Comparison of ENCODE assay signal across 33 cellular contexts in the genomic region with DNA sequence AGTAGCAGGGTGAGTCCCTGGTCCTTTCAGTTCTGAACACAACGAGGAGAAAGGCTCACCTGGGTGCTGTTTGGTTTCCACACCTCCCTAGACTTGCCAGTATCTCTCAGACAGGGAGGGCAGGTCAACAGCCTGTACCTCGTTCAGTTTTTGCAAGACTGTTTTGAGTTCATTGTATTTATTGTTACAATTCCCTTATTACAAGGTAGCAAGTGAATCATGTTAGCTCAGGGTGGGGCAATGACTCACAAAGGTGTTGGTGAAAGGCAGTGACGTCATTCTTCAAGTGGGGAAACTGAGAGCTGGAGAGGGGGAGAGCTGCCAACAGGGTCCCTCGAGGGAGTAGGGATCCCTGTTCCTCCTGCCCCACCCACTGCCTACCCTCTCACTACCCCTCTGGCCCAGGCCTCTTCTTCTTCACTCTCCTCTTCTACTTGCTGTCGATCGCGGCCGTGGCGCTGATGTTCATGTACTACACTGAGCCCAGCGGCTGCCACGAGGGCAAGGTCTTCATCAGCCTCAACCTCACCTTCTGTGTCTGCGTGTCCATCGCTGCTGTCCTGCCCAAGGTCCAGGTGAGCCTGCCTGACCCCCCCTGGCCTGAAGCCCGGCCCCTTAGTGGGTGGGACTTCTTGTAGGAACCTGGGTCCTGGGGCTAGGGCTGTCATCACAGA. TPM values are rescaled to one million over a fixed set of nuclear protein-coding genes. Genes with fewer than 3 reads are reported as not detected.
DNase-seq lines count a peak whose midpoint lies in the region; ATAC-seq, FAIRE-seq and TF ChIP-seq lines count a peak whose summit lies in the region.
"Had no signal": no experiment of that assay in that cellular context is flagged by ENCODE, and none has a peak within 500 bp of the region (broad histone marks: within the 10 kb centered on the region; RNA-seq: fewer than 3 reads in every experiment).

No MANE protein-coding gene starts in this region.

- no peaks in the 10 kb centered on the region for H3K27me3 Mint-ChIP-seq in mesothelial cell of epicardium (ENCODE audit: low read depth)

- no peaks in the 10 kb centered on the region for H3K4me1 Mint-ChIP-seq in mesothelial cell of epicardium
- H3K4me1 Mint-ChIP-seq: activated naive CD4-positive, alpha-beta T cell treated with anti-CD3 and anti-CD28 coated beads, Interleukin-2, amount 50 U/mL, for 24 hours had no signal

- H2AFZ ChIP-seq in HCT116 (ENCODE audit: low read depth, low read length, poor library complexity, severe bottlenecking) = no peak overlapping the region
- H2AFZ ChIP-seq: GM23338 had no signal

- peaks cover 68% of the 10 kb centered on the region for H3K4me1 ChIP-seq in BLaER1
- H3K4me1 ChIP-seq in HCT116 (ENCODE audit: control insufficient read depth in 1 of 2, insufficient read depth in 2 of 2, low read length in 2 of 2) = peaks cover 13 to 44% of the 10 kb centered on the region in 2 experiments
- peaks cover 18 to 48% of the 10 kb centered on the region in 2 donors for H3K4me1 ChIP-seq in mucosa of rectum (ENCODE audit: control insufficient read depth in 2 of 2, insufficient read depth in 2 of 2, low read length in 2 of 2)
- H3K4me1 ChIP-seq: pancreas, right atrium auricular region, vagina had no signal

- H3K9me2 ChIP-seq in HCT116 (ENCODE audit: insufficient read depth) = no peaks in the 10 kb centered on the region

- no TSS peak for BruUV-seq in HCT116 (replicated peaks; lab: Mats Ljungman, UMichigan)

- peaks cover 16% of the 10 kb centered on the region for H3K36me3 Mint-ChIP-seq in mesothelial cell of epicardium
- H3K36me3 Mint-ChIP-seq: activated naive CD4-positive, alpha-beta T cell treated with anti-CD3 and anti-CD28 coated beads, Interleukin-2, amount 50 U/mL, for 24 hours; CD4-positive, alpha-beta memory T cell had no signal

- intact Hi-C loops in HCT116 (cut with micrococcal nuclease) = no loop called here
- intact Hi-C loops in dorsolateral prefrontal cortex (cut with DNase I) = loop anchor here in 1 of 2 donors (10.0 kb wide), 2 partner anchors 118 to 132 kb away; partner anchors contain the start of genes SNRNP40 and ZCCHC17

- H3K36me3 ChIP-seq in BLaER1 (no peaks in the 10 kb centered on the region; the same call in 1 of the 2 replicates), HCT116 (ENCODE audit: control insufficient read depth in 1 of 2, insufficient read depth in 2 of 2, low read length in 2 of 2) (0 out of 4 replicates have a peak, but pooled peaks cover 3 to 4% of the 10 kb centered on the region in 2 experiments), bronchial epithelial cell (ENCODE audit: control insufficient read depth, insufficient read depth, low read length) (peaks cover 59% of the 10 kb centered on the region), mucosa of rectum (ENCODE audit: control insufficient read depth in 2 of 2, insufficient read depth in 2 of 2, low read length in 2 of 2) (peaks cover 20 to 25% of the 10 kb centered on the region in 2 donors)
- H3K36me3 ChIP-seq: right atrium auricular region, vagina had no signal

- peaks cover 10% of the 10 kb centered on the region; the same call in 1 of the 2 replicates for H3K79me2 ChIP-seq in HCT116 (ENCODE audit: insufficient read depth, low read length)

- TF ChIP-seq CTCF in HCT116 (IDR thresholded peaks at IDR 0.05 in 2 of 3, conservative IDR thresholded peaks at IDR 0.05 in 1 of 3; ENCODE audit: borderline replicate concordance in 1 of 3, insufficient read depth in 1 of 3, low read depth in 2 of 3, low read length in 2 of 3) = no peak
- no peak for TF ChIP-seq CTCF in bronchial epithelial cell (IDR thresholded peaks at IDR 0.05; ENCODE audit: insufficient read depth, low read length, severe bottlenecking)
- TF ChIP-seq CTCF in dorsolateral prefrontal cortex (IDR thresholded peaks at IDR 0.05 in 54 of 56, conservative IDR thresholded peaks at IDR 0.05 in 2 of 56; ENCODE audit: low read depth in 1 of 56, partially characterized antibody in 56 of 56) = no peak
- TF ChIP-seq CTCF in mesothelial cell of epicardium (IDR thresholded peaks at IDR 0.05; ENCODE audit: unreplicated experiment) = no peak

- H3K9ac ChIP-seq in BLaER1 = no peak overlapping the region
- H3K9ac ChIP-seq in HCT116 (ENCODE audit: low read length) = peak overlapping the region; percentile 23
- peak overlapping the region in 1 of 2 donors; percentile 56 for H3K9ac ChIP-seq in mucosa of rectum (ENCODE audit: low read depth in 1 of 2, low read length in 2 of 2)

- CTCF ChIA-PET in HCT116 (lab: Charles Lee) = interaction anchor here (1.1 kb wide), 1 partner anchor 30 kb away, joined by 4 read pairs; no protein-coding TSS in a partner anchor

- DNase-seq in HCT116 (ENCODE audit: low read depth, low spot score) (no peak), bronchial epithelial cell (ENCODE audit: low read depth) (peak; percentile 88), dorsolateral prefrontal cortex (no peak), mesothelial cell of epicardium (ENCODE audit: low spot score in 2 of 2, unreplicated experiment in 2 of 2) (no peak), NCI-H510A (lab: John Stamatoyannopoulos, UW) (no peak)
- DNase-seq: activated CD4-positive, alpha-beta T cell treated with anti-CD3 and anti-CD28 coated beads, Interleukin-2, amount 50 U/mL, for 4 hours; anterior cingulate cortex; CD4-positive, alpha-beta memory T cell; DMS 273 treated with DMSO at 0.1 percent for 48 hours; GDM1; head of caudate nucleus; Karpas-422; mesenchymal stem cell; NCI-H1048; NCI-H187; NCI-H345; NCI-H82; SHP77; stimulated activated CD4-positive, alpha-beta T cell treated with anti-CD3 and anti-CD28 coated beads, Interleukin-4, amount 100 ng/mL, for 4 hours; stimulated activated naive CD4-positive, alpha-beta T cell; T1000 had no signal

- H3K27me3 ChIP-seq in BLaER1 (no peaks in the 10 kb centered on the region), HCT116 (ENCODE audit: insufficient read depth, low read length) (no peaks in the 10 kb centered on the region), bronchial epithelial cell (ENCODE audit: control insufficient read depth, insufficient read depth, low read length) (no peaks in the 10 kb centered on the region), mucosa of rectum (ENCODE audit: control insufficient read depth in 2 of 2, insufficient read depth in 2 of 2, low read length in 2 of 2) (no peaks in the 10 kb centered on the region), dorsolateral prefrontal cortex (peaks cover 0 to 7% (median 0%) of the 10 kb centered on the region in 45 donors)
- H3K27me3 ChIP-seq: pancreas, right atrium auricular region, vagina had no signal

- TF ChIP-seq POLR2A in HCT116 (IDR thresholded peaks at IDR 0.05; ENCODE audit: borderline replicate concordance, extremely low read depth, insufficient read depth, insufficient read length) = no peak

- H3K4me3 Mint-ChIP-seq in mesothelial cell of epicardium = no peak overlapping the region
- H3K4me3 Mint-ChIP-seq: activated naive CD4-positive, alpha-beta T cell treated with anti-CD3 and anti-CD28 coated beads, Interleukin-2, amount 50 U/mL, for 24 hours; CD4-positive, alpha-beta memory T cell; dendritic cell treated with granulocyte-macrophage colony-stimulating factor and Interleukin-4, amounts not matched to agents 40 ng/mL and 50 ng/mL, for 4 days; GM23338; nephron; WTC11 had no signal

- H3K4me2 ChIP-seq in BLaER1 (peak overlapping the region; percentile 95; the same call in 1 of the 2 replicates), HCT116 (ENCODE audit: low read length) (peak overlapping the region; percentile 68)
- H3K4me2 ChIP-seq: GM23338 had no signal

- peak overlapping the region; percentile 87 for H3K27ac ChIP-seq in BLaER1
- H3K27ac ChIP-seq in HCT116 (ENCODE audit: low read depth, low read length) = no peak overlapping the region
- peak overlapping the region; percentile 13 to 76 for H3K27ac ChIP-seq in mucosa of rectum (ENCODE audit: low read depth in 2 of 2, low read length in 2 of 2)
- no peak overlapping the region for H3K27ac ChIP-seq in dorsolateral prefrontal cortex
- H3K27ac ChIP-seq: pancreas, right atrium auricular region, vagina had no signal

- H3K4me3 ChIP-seq in BLaER1 = no peak overlapping the region
- 0 out of 4 replicates have a peak overlapping the region, but pooled peaks of 1 of the 2 experiments have one; percentile 8 for H3K4me3 ChIP-seq in HCT116 (replicated peaks in 1 of 2; ENCODE audit: low read depth in 1 of 2, low read length in 2 of 2)
- no peak overlapping the region for H3K4me3 ChIP-seq in bronchial epithelial cell (ENCODE audit: low read depth, low read length)
- no peak overlapping the region for H3K4me3 ChIP-seq in mucosa of rectum (ENCODE audit: low read length in 2 of 2)
- H3K4me3 ChIP-seq in dorsolateral prefrontal cortex = no peak overlapping the region
- H3K4me3 ChIP-seq: GM23338, pancreas, right atrium auricular region, vagina had no signal

- ATAC-seq in HCT116 = no peak
- ATAC-seq in HG03025 (IDR thresholded peaks at IDR 0.05; ENCODE audit: low FRiP score, unreplicated experiment) = no peak
- ATAC-seq: GM23338, pancreas, WTC11 had no signal

- no peaks in the 10 kb centered on the region for H4K20me1 ChIP-seq in BLaER1
- no peaks in the 10 kb centered on the region for H4K20me1 ChIP-seq in HCT116 (ENCODE audit: insufficient read depth)

- H3K27ac Mint-ChIP-seq in mesothelial cell of epicardium = no peak overlapping the region
- H3K27ac Mint-ChIP-seq: activated naive CD4-positive, alpha-beta T cell treated with anti-CD3 and anti-CD28 coated beads, Interleukin-2, amount 50 U/mL, for 24 hours; CD4-positive, alpha-beta memory T cell; dendritic cell treated with granulocyte-macrophage colony-stimulating factor and Interleukin-4, amounts not matched to agents 40 ng/mL and 50 ng/mL, for 4 days; GM23338; nephron; WTC11 had no signal

- FAIRE-seq in bronchial epithelial cell (lab: Jason Lieb, UNC) = peak; percentile 32
- FAIRE-seq: pancreas had no signal

- TF ChIP-seq RAD21 in HCT116 (IDR thresholded peaks at IDR 0.05; ENCODE audit: low read depth) = no peak

- POLR2A ChIA-PET in HCT116 (lab: Charles Lee) = no interaction called here

- H3K9me3 Mint-ChIP-seq in mesothelial cell of epicardium = no peaks in the 10 kb centered on the region
- H3K9me3 Mint-ChIP-seq: activated naive CD4-positive, alpha-beta T cell treated with anti-CD3 and anti-CD28 coated beads, Interleukin-2, amount 50 U/mL, for 24 hours; CD4-positive, alpha-beta memory T cell; dendritic cell treated with granulocyte-macrophage colony-stimulating factor and Interleukin-4, amounts not matched to agents 40 ng/mL and 50 ng/mL, for 4 days; GM23338; nephron; WTC11 had no signal

- RAD21 ChIA-PET in HCT116 (lab: Charles Lee; ENCODE audit: low non-redundant PET in 1 of 2, low total read pairs in 2 of 2, uncharacterized antibody in 2 of 2, unreplicated experiment in 2 of 2) = no interaction called here

- H3K9me3 ChIP-seq in BLaER1 (no peaks in the 10 kb centered on the region), HCT116 (ENCODE audit: control insufficient read depth in 1 of 2, insufficient read depth in 1 of 2, low read depth in 1 of 2, low read length in 2 of 2) (no peaks in the 10 kb centered on the region), mucosa of rectum (ENCODE audit: control insufficient read depth in 2 of 2, low read length in 2 of 2) (no peaks in the 10 kb centered on the region)
- H3K9me3 ChIP-seq: pancreas, right atrium auricular region, vagina had no signal

RNA-seq across cellular contexts. Expression of gene SERINC2, which starts 13.4 kb away (rescaled TPM):
- total RNA-seq in HCT116 (2021; ENCODE audit: unreplicated experiment) (50.1 TPM), bronchial epithelial cell (23.2 and 40.7 TPM in 2 replicates), dorsolateral prefrontal cortex (1 to 10 TPM in 37 of 120 experiments, under 1 TPM in 79, not detected in 4; 0.19 to 2.7 (median 0.81) TPM), mesothelial cell of epicardium (45.4 to 49.1 TPM (median 47.1 TPM) in 3 replicates)
- polyA plus RNA-seq in HCT116 (2012) = 90.0 and 93.0 TPM in 2 replicates

RNA-seq across cellular contexts. Expression of gene FABP3, which starts 53.5 kb away (rescaled TPM):
- total RNA-seq in HCT116 (2021; ENCODE audit: unreplicated experiment) (not detected), bronchial epithelial cell (0.79 and 3.8 TPM in 2 replicates), dorsolateral prefrontal cortex (100 to 1,000 TPM in 40 of 120 experiments, 10 to 100 TPM in 80; 26.6 to 202 (median 90.7) TPM), mesothelial cell of epicardium (4.5 to 6.7 TPM (median 4.6 TPM) in 3 replicates)
- 0.14 and 0.20 TPM in 2 replicates for polyA plus RNA-seq in HCT116 (2012)
- total RNA-seq: OCI-LY7 had no signal
- polyA plus RNA-seq: CD4-positive, alpha-beta memory T cell had no signal

Comparison
In these comparisons a context has a peak if more than half of its experiments do, and no peak if none do; other contexts are left out.
1. H3K27ac ChIP-seq: peak in BLaER1 (single experiment) and mucosa of rectum (2 of 2); none in HCT116 (single experiment) and dorsolateral prefrontal cortex (0 of 59).